Comparison of ENCODE assay signal across 17 cellular contexts in genomic region chr11:96397863-96398262, GRCh38. TPM values are rescaled to one million over a fixed set of nuclear protein-coding genes. Genes with fewer than 3 reads are reported as not detected.
DNase-seq lines count a peak whose midpoint lies in the region; ATAC-seq, FAIRE-seq and TF ChIP-seq lines count a peak whose summit lies in the region.
"Had no signal": no experiment of that assay in that cellular context is flagged by ENCODE, and none has a peak within 500 bp of the region (broad histone marks: within the 10 kb centered on the region; RNA-seq: fewer than 3 reads in every experiment).

No MANE protein-coding gene starts in this region.

- H3K27me3 ChIP-seq in HepG2 (ENCODE audit: control insufficient read depth in 1 of 2, insufficient read depth in 2 of 2, low read length in 2 of 2) (no peaks in the 10 kb centered on the region), right lobe of liver (no peaks in the 10 kb centered on the region), IMR-90 (ENCODE audit: control insufficient read depth, insufficient read depth, low read length) (no peaks in the 10 kb centered on the region; the same call in none of the 2 replicates), K562 (ENCODE audit: control insufficient read depth in 2 of 2, insufficient read depth in 2 of 2, low read length in 2 of 2) (no peaks in the 10 kb centered on the region)
- H3K27me3 ChIP-seq: BLaER1 had no signal

- BruUV-seq in HepG2 (replicated peaks; lab: Mats Ljungman, UMichigan) (no TSS peak), IMR-90 (replicated peaks; lab: Mats Ljungman, UMichigan) (no TSS peak), K562 (replicated peaks; lab: Mats Ljungman, UMichigan) (no TSS peak)

- ATAC-seq in HepG2 (no peak), right lobe of liver (no peak), IMR-90 (ENCODE audit: low read depth) (no peak), K562 (no peak)
- ATAC-seq: HCT116 had no signal

- H3K36me3 ChIP-seq in HepG2 (replicated peaks in 1 of 2; ENCODE audit: control insufficient read depth in 1 of 2, insufficient read depth in 2 of 2, low read length in 2 of 2) (no peaks in the 10 kb centered on the region), right lobe of liver (no peaks in the 10 kb centered on the region), IMR-90 (ENCODE audit: control insufficient read depth, insufficient read depth, low read length) (no peaks in the 10 kb centered on the region), K562 (ENCODE audit: control insufficient read depth, insufficient read depth, low read length) (no peaks in the 10 kb centered on the region)
- H3K36me3 ChIP-seq: BLaER1 had no signal

- H3K9ac ChIP-seq in HepG2 (ENCODE audit: insufficient read depth, low read depth, low read length) (no peak overlapping the region), IMR-90 (ENCODE audit: low read depth, low read length) (no peak overlapping the region), K562 (ENCODE audit: insufficient read depth in 1 of 2, low read depth in 2 of 2, low read length in 2 of 2) (no peak overlapping the region)
- H3K9ac ChIP-seq: BLaER1 had no signal

- TF ChIP-seq EP300 in HepG2 (IDR thresholded peaks at IDR 0.05; ENCODE audit: low read depth in 2 of 2, low read length in 2 of 2): no peak
- no peak for TF ChIP-seq EP300 in HepG2 (CRISPR knock-in tag; IDR thresholded peaks at IDR 0.05; ENCODE audit: borderline replicate concordance)
- TF ChIP-seq EP300 in K562 (IDR thresholded peaks at IDR 0.05; ENCODE audit: low read length): no peak

- TF ChIP-seq CTCF in HepG2 (CRISPR knock-in tag; IDR thresholded peaks at IDR 0.05) (no peak), right lobe of liver (IDR thresholded peaks at IDR 0.05) (no peak), IMR-90 (conservative IDR thresholded peaks at IDR 0.05; ENCODE audit: low read depth, low read length) (no peak), K562 (IDR thresholded peaks at IDR 0.05 in 2 of 3, conservative IDR thresholded peaks at IDR 0.05 in 1 of 3; ENCODE audit: insufficient read depth in 2 of 3, low read depth in 1 of 3, low read length in 3 of 3) (no peak), progenitor cell of endocrine pancreas (IDR thresholded peaks at IDR 0.05; ENCODE audit: unreplicated experiment) (no peak)

- DNase-seq in HepG2 (ENCODE audit: low spot score) (no peak), right lobe of liver (no peak), IMR-90 (no peak), K562 (ENCODE audit: extremely low read depth in 1 of 4, low spot score in 3 of 4) (no peak), progenitor cell of endocrine pancreas (ENCODE audit: low spot score, unreplicated experiment) (no peak), SKM-1 (lab: John Stamatoyannopoulos, UW; ENCODE audit: unreplicated experiment) (no peak), GF-D8 (lab: John Stamatoyannopoulos, UW) (no peak)
- DNase-seq: 8988T; CD4-positive, alpha-beta memory T cell; GOT3; H7; HFFc6; KBM-7 had no signal

- H4K20me1 ChIP-seq in HepG2 (ENCODE audit: insufficient read depth, low read length) (no peaks in the 10 kb centered on the region), IMR-90 (ENCODE audit: insufficient read depth, low read length) (no peaks in the 10 kb centered on the region), K562 (replicated peaks; ENCODE audit: control insufficient read depth, insufficient read depth, low read length) (no peaks in the 10 kb centered on the region)
- H4K20me1 ChIP-seq: BLaER1 had no signal

- H3K14ac ChIP-seq in IMR-90 (replicated peaks; ENCODE audit: low read depth, low read length): no peak overlapping the region

- H3K79me2 ChIP-seq in HepG2 (ENCODE audit: insufficient read depth, low read length) (no peaks in the 10 kb centered on the region), K562 (ENCODE audit: control insufficient read depth, insufficient read depth, low read length) (no peaks in the 10 kb centered on the region)

- H3K79me1 ChIP-seq in IMR-90 (ENCODE audit: low read depth in 1 of 2, low read length in 2 of 2): 0 out of 4 replicates have a peak, but pooled peaks cover 0 to 4% of the 10 kb centered on the region in 2 experiments

- H3K9me3 ChIP-seq in HepG2 (ENCODE audit: low read length) (no peaks in the 10 kb centered on the region), right lobe of liver (no peaks in the 10 kb centered on the region), IMR-90 (ENCODE audit: control insufficient read depth, insufficient read depth, low read length) (no peaks in the 10 kb centered on the region), K562 (replicated peaks; ENCODE audit: control insufficient read depth, insufficient read depth, low read depth, low read length) (no peaks in the 10 kb centered on the region)
- H3K9me3 ChIP-seq: BLaER1 had no signal

- H3K4me1 ChIP-seq in HepG2 (ENCODE audit: insufficient read depth, low read length) (no peaks in the 10 kb centered on the region), right lobe of liver (no peaks in the 10 kb centered on the region), IMR-90 (ENCODE audit: control insufficient read depth, insufficient read depth, low read length) (no peaks in the 10 kb centered on the region), K562 (replicated peaks in 1 of 2; ENCODE audit: control insufficient read depth in 2 of 2, insufficient read depth in 2 of 2, low read length in 2 of 2) (no peaks in the 10 kb centered on the region)

- H3K36me3 Mint-ChIP-seq in progenitor cell of endocrine pancreas (ENCODE audit: insufficient read depth): no peaks in the 10 kb centered on the region
- H3K36me3 Mint-ChIP-seq: CD4-positive, alpha-beta memory T cell had no signal

- no peak overlapping the region for H3K56ac ChIP-seq in IMR-90 (ENCODE audit: extremely low read depth, insufficient read depth, low read length)

- no peak overlapping the region for H2BK20ac ChIP-seq in IMR-90 (ENCODE audit: low read depth, low read length)

- no peak overlapping the region for H3K4me3 ChIP-seq in HepG2 (replicated peaks in 1 of 3; ENCODE audit: insufficient read depth in 1 of 3, low read depth in 2 of 3, low read length in 3 of 3)
- no peak overlapping the region for H3K4me3 ChIP-seq in right lobe of liver
- H3K4me3 ChIP-seq in IMR-90 (ENCODE audit: insufficient read depth, low read depth, low read length): no peak overlapping the region
- H3K4me3 ChIP-seq in K562: no peak overlapping the region
- H3K4me3 ChIP-seq: BLaER1 had no signal

- no peaks in the 10 kb centered on the region for H3K9me1 ChIP-seq in IMR-90 (ENCODE audit: insufficient read depth, low read length)
- no peaks in the 10 kb centered on the region for H3K9me1 ChIP-seq in K562 (ENCODE audit: control insufficient read depth, insufficient read depth, low read length)

- no peak overlapping the region for H4K91ac ChIP-seq in IMR-90 (ENCODE audit: insufficient read depth, low read depth, low read length)

- POLR2A ChIA-PET in HepG2 (lab: Yijun Ruan, JAX) (no interaction called here), IMR-90 (lab: Charles Lee; ENCODE audit: unreplicated experiment) (no interaction called here), K562 (lab: Yijun Ruan, JAX) (no interaction called here)

- TF ChIP-seq RAD21 in HepG2 (CRISPR knock-in tag; IDR thresholded peaks at IDR 0.05) (no peak), IMR-90 (IDR thresholded peaks at IDR 0.05; ENCODE audit: low read length) (no peak), K562 (CRISPR knock-in tag; conservative IDR thresholded peaks at IDR 0.05 in 1 of 2, IDR thresholded peaks at IDR 0.05 in 1 of 2) (no peak)

- no peaks in the 10 kb centered on the region for H3K27me3 Mint-ChIP-seq in progenitor cell of endocrine pancreas

- no peak overlapping the region for H2AK5ac ChIP-seq in IMR-90 (ENCODE audit: low read depth, low read length)

- H3K4ac ChIP-seq in IMR-90 (ENCODE audit: low read depth, low read length): no peak overlapping the region

- H3K4me3 Mint-ChIP-seq in progenitor cell of endocrine pancreas (ENCODE audit: low read depth): no peak overlapping the region
- H3K4me3 Mint-ChIP-seq: CD14-positive monocyte; CD4-positive, alpha-beta memory T cell; HFFc6 had no signal

- no peak overlapping the region for H4K5ac ChIP-seq in IMR-90 (ENCODE audit: low read depth, low read length)

- H2AFZ ChIP-seq in HepG2 (ENCODE audit: low read length): no peak overlapping the region
- no peak overlapping the region for H2AFZ ChIP-seq in IMR-90 (replicated peaks; ENCODE audit: low read length, poor library complexity)
- H2AFZ ChIP-seq in K562 (ENCODE audit: low read depth, low read length): no peak overlapping the region

- dilution Hi-C loops in IMR-90 (cut with HindIII; ENCODE audit: low sequenced_read_pairs, unreplicated experiment): no loop called here

- intact Hi-C loops in HepG2 (cut with micrococcal nuclease; ENCODE audit: unreplicated experiment) (no loop called here), right lobe of liver (cut with DNase I) (no loop called here), IMR-90 (cut with micrococcal nuclease) (no loop called here), K562 (cut with micrococcal nuclease) (no loop called here)

- H3K27ac ChIP-seq in HepG2 (ENCODE audit: extremely low read length, insufficient read depth, low read length) (no peak overlapping the region), right lobe of liver (no peak overlapping the region), IMR-90 (ENCODE audit: insufficient read depth, low read length) (no peak overlapping the region), K562 (ENCODE audit: extremely low read depth, low read depth, low read length) (no peak overlapping the region)
- H3K27ac ChIP-seq: BLaER1 had no signal

- no peak overlapping the region for H2BK120ac ChIP-seq in IMR-90 (ENCODE audit: low read depth, low read length)

- in situ Hi-C loops in HepG2 (cut with HindIII; ENCODE audit: extremely low pct_ligation_motif_present, low pct_unique_long_range_greater_than_20kb) (loop anchor here (10.0 kb wide), 1 partner anchor 563 kb away; no protein-coding TSS in a partner anchor), IMR-90 (cut with MboI; ENCODE audit: low sequenced_read_pairs) (loop anchor here (10.0 kb wide), 1 partner anchor 553 kb away; no protein-coding TSS in a partner anchor), K562 (cut with MboI) (no loop called here)

- CTCF ChIA-PET in HepG2 (lab: Yijun Ruan, JAX; ENCODE audit: low intra/inter-chr PET ratio, low total read pairs): no interaction called here
- CTCF ChIA-PET in IMR-90 (lab: Yijun Ruan, JAX): no interaction called here
- CTCF ChIA-PET in K562 (lab: Yijun Ruan, JAX; ENCODE audit: low intra/inter-chr PET ratio): no interaction called here

- H2BK15ac ChIP-seq in IMR-90 (ENCODE audit: low read depth, low read length): no peak overlapping the region

- H3K18ac ChIP-seq in IMR-90 (ENCODE audit: low read depth, low read length): no peak overlapping the region

- H3K27ac Mint-ChIP-seq in progenitor cell of endocrine pancreas: no peak overlapping the region
- H3K27ac Mint-ChIP-seq: CD14-positive monocyte; CD4-positive, alpha-beta memory T cell; HFFc6 had no signal

- FAIRE-seq in HepG2 (lab: Jason Lieb, UNC) (no peak), K562 (lab: Jason Lieb, UNC) (no peak)
- FAIRE-seq: G401.6 had no signal

- H3K4me2 ChIP-seq in HepG2 (ENCODE audit: low read depth, low read length) (no peak overlapping the region), IMR-90 (ENCODE audit: low read depth, low read length) (no peak overlapping the region), K562 (ENCODE audit: insufficient read depth, low read length) (no peak overlapping the region)
- H3K4me2 ChIP-seq: BLaER1 had no signal

- H4K8ac ChIP-seq in IMR-90 (ENCODE audit: low read depth in 2 of 2, low read length in 2 of 2): no peak overlapping the region

- H3K9me3 Mint-ChIP-seq in progenitor cell of endocrine pancreas (ENCODE audit: low read depth): peaks cover 9% of the 10 kb centered on the region
- H3K9me3 Mint-ChIP-seq: HFFc6 had no signal

- no peak overlapping the region for H3K23ac ChIP-seq in IMR-90 (ENCODE audit: low read depth, low read length)

- TF ChIP-seq POLR2A in HepG2 (IDR thresholded peaks at IDR 0.05; ENCODE audit: insufficient read depth in 1 of 2, low read depth in 2 of 2, low read length in 2 of 2) (no peak), right lobe of liver (IDR thresholded peaks at IDR 0.05) (no peak), IMR-90 (IDR thresholded peaks at IDR 0.05; ENCODE audit: low read depth, low read length) (no peak), K562 (conservative IDR thresholded peaks at IDR 0.05) (no peak)

- H2AK9ac ChIP-seq in IMR-90 (replicated peaks; ENCODE audit: low read depth, low read length, poor library complexity): no peak overlapping the region

- 53% methylated on average over 3 of the region's 3 CpGs for WGBS in HepG2 (ENCODE audit: low lambda C conversion rate)
- WGBS in right lobe of liver (ENCODE audit: insufficient coverage, low coverage, low lambda C conversion rate, missing lambda C conversion rate): 89% methylated on average over 3 of the region's 3 CpGs
- WGBS in IMR-90 (ENCODE audit: extremely low coverage in 2 of 2, insufficient read length in 1 of 2), 2 experiments: no CpG with 5 or more reads among the region's 3 CpGs
- WGBS in K562 (ENCODE audit: insufficient coverage, low coverage, missing lambda C conversion rate): 45% methylated on average over 3 of the region's 3 CpGs

- no peak overlapping the region for H2BK5ac ChIP-seq in IMR-90 (ENCODE audit: low read depth, low read length, poor library complexity, severe bottlenecking)

- no peaks in the 10 kb centered on the region for H3K4me1 Mint-ChIP-seq in progenitor cell of endocrine pancreas (ENCODE audit: low read depth)
- H3K4me1 Mint-ChIP-seq: CD14-positive monocyte; CD4-positive, alpha-beta memory T cell had no signal

RNA-seq across cellular contexts. Expression of gene JRKL, which starts 8.1 kb away (rescaled TPM):
- 4.5 and 8.6 TPM in 2 replicates for total RNA-seq in HepG2 (2016; rRNA removed; fragmentation: Illumina TruSeq; extraction: Trizol)
- total RNA-seq in HepG2 (2016; cell fraction: cytosol; rRNA removed; fragmentation: Illumina TruSeq; extraction: Trizol; ENCODE audit: low read depth): 0.30 and 0.71 TPM in 2 replicates
- total RNA-seq in HepG2 (2016; cell fraction: insoluble cytoplasmic fraction; rRNA removed; fragmentation: Illumina TruSeq; extraction: Trizol): 4.8 and 8.5 TPM in 2 replicates
- 2.2 and 2.8 TPM in 2 replicates for total RNA-seq in HepG2 (2016; cell fraction: membrane; rRNA removed; fragmentation: Illumina TruSeq; extraction: Trizol)
- 5.2 and 5.4 TPM in 2 replicates for total RNA-seq in HepG2 (2016; cell fraction: nucleus; rRNA removed; fragmentation: Illumina TruSeq; extraction: Trizol)
- polyA plus RNA-seq in HepG2 (2011; rRNA removed): 2.6 and 3.2 TPM in 2 replicates
- polyA plus RNA-seq in HepG2 (2011; cell fraction: cytosol; rRNA removed): 1.1 and 2.2 TPM in 2 replicates
- 2.2 and 3.2 TPM in 2 replicates for polyA plus RNA-seq in HepG2 (2011; cell fraction: nucleus; rRNA removed)
- 4.1 and 5.4 TPM in 2 replicates for polyA plus RNA-seq in HepG2 (2012)
- polyA plus RNA-seq in HepG2 (2016; cell fraction: cytosol; fragmentation: Illumina TruSeq; extraction: Trizol; ENCODE audit: low read depth): 0.29 and 0.32 TPM in 2 replicates
- 8.2 TPM in 2 replicates for polyA plus RNA-seq in HepG2 (2016; cell fraction: insoluble cytoplasmic fraction; fragmentation: Illumina TruSeq; extraction: Trizol; ENCODE audit: low read depth)
- polyA plus RNA-seq in HepG2 (2016; cell fraction: membrane; fragmentation: Illumina TruSeq; extraction: Trizol; ENCODE audit: low read depth): 1.4 and 1.8 TPM in 2 replicates
- polyA plus RNA-seq in HepG2 (2016; cell fraction: nucleus; fragmentation: Illumina TruSeq; extraction: Trizol; ENCODE audit: insufficient read depth, low read depth): 9.1 and 11.5 TPM in 2 replicates
- polyA minus RNA-seq in HepG2 (2011; rRNA and poly(A)+ RNA removed; ENCODE audit: low replicate concordance): 0.62 and 0.96 TPM in 2 replicates
- polyA minus RNA-seq in HepG2 (2011; cell fraction: cytosol; rRNA and poly(A)+ RNA removed): 2.6 and 2.8 TPM in 2 replicates
- polyA minus RNA-seq in HepG2 (2011; cell fraction: nucleus; rRNA and poly(A)+ RNA removed): 5.4 and 6.5 TPM in 2 replicates
- total RNA-seq in right lobe of liver: 1 to 10 TPM in 5 of 6 experiments, under 1 TPM in 1; 0.86 to 2.7 (median 1.6) TPM
- 5.9 and 10.3 TPM in 2 replicates for total RNA-seq in IMR-90 (2012; rRNA removed)
- 3.6 and 5.6 TPM in 2 replicates for polyA plus RNA-seq in IMR-90 (2012; rRNA removed)
- polyA plus RNA-seq in IMR-90 (2012; cell fraction: cytosol; rRNA removed): 0.48 and 0.61 TPM in 2 replicates
- 0.18 and 2.3 TPM in 2 replicates for polyA plus RNA-seq in IMR-90 (2012; cell fraction: nucleus; rRNA removed; ENCODE audit: low replicate concordance)
- total RNA-seq in K562 (2011; cell fraction: chromatin; rRNA removed; ENCODE audit: low replicate concordance): 5.3 and 22.1 TPM in 2 replicates
- 3.8 and 4.7 TPM in 2 replicates for total RNA-seq in K562 (2011; cell fraction: nucleolus; rRNA removed)
- total RNA-seq in K562 (2011; cell fraction: nucleoplasm; rRNA removed): 9.4 and 9.8 TPM in 2 replicates
- total RNA-seq in K562 (2014; rRNA removed): 4.3 and 4.5 TPM in 2 replicates
- 10.4 and 11.5 TPM in 2 replicates for total RNA-seq in K562 (2014; rRNA removed; fragmentation: Illumina TruSeq; extraction: Trizol)
- total RNA-seq in K562 (2015; rRNA removed; fragmentation: Illumina TruSeq; extraction: Trizol): 6.9 and 8.5 TPM in 2 replicates
- 7.7 and 8.0 TPM in 2 replicates for total RNA-seq in K562 (2021)
- 10.5 and 14.8 TPM in 2 replicates for polyA plus RNA-seq in K562 (2011; rRNA removed)
- 1.3 and 4.6 TPM in 2 replicates for polyA plus RNA-seq in K562 (2011; cell fraction: cytosol; rRNA removed)
- 6.8 and 9.3 TPM in 2 replicates for polyA plus RNA-seq in K562 (2011; cell fraction: nucleus; rRNA removed)
- 8.1 and 9.0 TPM in 2 replicates for polyA plus RNA-seq in K562 (2012)
- polyA plus RNA-seq in K562 (2014; fragmentation: Illumina TruSeq; extraction: Trizol): 10.5 and 11.8 TPM in 2 replicates
- 1 to 10 TPM; 4.8 to 6.8 TPM for polyA plus RNA-seq in K562 (2014; fragmentation: Nextera tagmentation; extraction: Ambion mirVana)
- 10.0 and 11.0 TPM in 2 replicates for polyA plus RNA-seq in K562 (2014; rRNA removed)
- polyA minus RNA-seq in K562 (2011; rRNA and poly(A)+ RNA removed): 9.9 and 14.1 TPM in 2 replicates
- 2.6 and 3.9 TPM in 2 replicates for polyA minus RNA-seq in K562 (2011; cell fraction: cytosol; rRNA and poly(A)+ RNA removed)
- polyA minus RNA-seq in K562 (2011; cell fraction: nucleus; rRNA and poly(A)+ RNA removed): 4.4 and 11.4 TPM in 2 replicates
- total RNA-seq in progenitor cell of endocrine pancreas: 10.6 TPM in 2 replicates

RNA-seq across cellular contexts. Expression of gene CCDC82, which starts 8.2 kb away (rescaled TPM):
- total RNA-seq in HepG2 (2016; rRNA removed; fragmentation: Illumina TruSeq; extraction: Trizol): 19.7 and 23.5 TPM in 2 replicates
- total RNA-seq in HepG2 (2016; cell fraction: cytosol; rRNA removed; fragmentation: Illumina TruSeq; extraction: Trizol; ENCODE audit: low read depth): 1.8 and 2.4 TPM in 2 replicates
- 19.1 and 24.0 TPM in 2 replicates for total RNA-seq in HepG2 (2016; cell fraction: insoluble cytoplasmic fraction; rRNA removed; fragmentation: Illumina TruSeq; extraction: Trizol)
- total RNA-seq in HepG2 (2016; cell fraction: membrane; rRNA removed; fragmentation: Illumina TruSeq; extraction: Trizol): 4.7 and 4.9 TPM in 2 replicates
- 39.8 and 47.6 TPM in 2 replicates for total RNA-seq in HepG2 (2016; cell fraction: nucleus; rRNA removed; fragmentation: Illumina TruSeq; extraction: Trizol)
- 21.6 and 25.7 TPM in 2 replicates for polyA plus RNA-seq in HepG2 (2011; rRNA removed)
- polyA plus RNA-seq in HepG2 (2011; cell fraction: cytosol; rRNA removed): 3.6 and 6.5 TPM in 2 replicates
- 33.4 and 54.2 TPM in 2 replicates for polyA plus RNA-seq in HepG2 (2011; cell fraction: nucleus; rRNA removed)
- 33.3 and 38.3 TPM in 2 replicates for polyA plus RNA-seq in HepG2 (2012)
- 0.97 and 1.00 TPM in 2 replicates for polyA plus RNA-seq in HepG2 (2016; cell fraction: cytosol; fragmentation: Illumina TruSeq; extraction: Trizol; ENCODE audit: low read depth)
- 29.2 and 34.9 TPM in 2 replicates for polyA plus RNA-seq in HepG2 (2016; cell fraction: insoluble cytoplasmic fraction; fragmentation: Illumina TruSeq; extraction: Trizol; ENCODE audit: low read depth)
- 2.5 and 3.9 TPM in 2 replicates for polyA plus RNA-seq in HepG2 (2016; cell fraction: membrane; fragmentation: Illumina TruSeq; extraction: Trizol; ENCODE audit: low read depth)
- polyA plus RNA-seq in HepG2 (2016; cell fraction: nucleus; fragmentation: Illumina TruSeq; extraction: Trizol; ENCODE audit: insufficient read depth, low read depth): 90.4 and 109 TPM in 2 replicates
- 5.4 and 6.3 TPM in 2 replicates for polyA minus RNA-seq in HepG2 (2011; rRNA and poly(A)+ RNA removed; ENCODE audit: low replicate concordance)
- 9.4 and 9.6 TPM in 2 replicates for polyA minus RNA-seq in HepG2 (2011; cell fraction: cytosol; rRNA and poly(A)+ RNA removed)
- polyA minus RNA-seq in HepG2 (2011; cell fraction: nucleus; rRNA and poly(A)+ RNA removed): 91.0 and 94.6 TPM in 2 replicates
- total RNA-seq in right lobe of liver: 10 to 100 TPM in 3 of 6 experiments, 1 to 10 TPM in 3; 8.2 to 12.0 (median 9.6) TPM
- total RNA-seq in IMR-90 (2012; rRNA removed): 4.1 and 11.7 TPM in 2 replicates
- polyA plus RNA-seq in IMR-90 (2012; rRNA removed): 6.9 and 9.4 TPM in 2 replicates
- polyA plus RNA-seq in IMR-90 (2012; cell fraction: cytosol; rRNA removed): 0.36 and 0.73 TPM in 2 replicates
- polyA plus RNA-seq in IMR-90 (2012; cell fraction: nucleus; rRNA removed; ENCODE audit: low replicate concordance): 1.8 and 15.4 TPM in 2 replicates
- total RNA-seq in K562 (2011; cell fraction: chromatin; rRNA removed; ENCODE audit: low replicate concordance): 16.2 and 95.5 TPM in 2 replicates
- total RNA-seq in K562 (2011; cell fraction: nucleolus; rRNA removed): 7.0 and 10.5 TPM in 2 replicates
- total RNA-seq in K562 (2011; cell fraction: nucleoplasm; rRNA removed): 32.7 and 61.0 TPM in 2 replicates
- 10.3 and 12.5 TPM in 2 replicates for total RNA-seq in K562 (2014; rRNA removed)
- 24.5 and 36.9 TPM in 2 replicates for total RNA-seq in K562 (2014; rRNA removed; fragmentation: Illumina TruSeq; extraction: Trizol)
- 23.7 and 25.7 TPM in 2 replicates for total RNA-seq in K562 (2015; rRNA removed; fragmentation: Illumina TruSeq; extraction: Trizol)
- total RNA-seq in K562 (2021): 16.2 and 16.5 TPM in 2 replicates
- polyA plus RNA-seq in K562 (2011; rRNA removed): 17.5 and 21.8 TPM in 2 replicates
- 1.9 and 5.6 TPM in 2 replicates for polyA plus RNA-seq in K562 (2011; cell fraction: cytosol; rRNA removed)
- 14.6 and 22.5 TPM in 2 replicates for polyA plus RNA-seq in K562 (2011; cell fraction: nucleus; rRNA removed)
- polyA plus RNA-seq in K562 (2012): 19.3 and 21.7 TPM in 2 replicates
- polyA plus RNA-seq in K562 (2014; fragmentation: Illumina TruSeq; extraction: Trizol): 44.0 and 51.3 TPM in 2 replicates
- polyA plus RNA-seq in K562 (2014; fragmentation: Nextera tagmentation; extraction: Ambion mirVana): 10 to 100 TPM; 23.7 to 24.7 TPM
- polyA plus RNA-seq in K562 (2014; rRNA removed): 37.2 and 45.7 TPM in 2 replicates
- 19.2 and 20.1 TPM in 2 replicates for polyA minus RNA-seq in K562 (2011; rRNA and poly(A)+ RNA removed)
- polyA minus RNA-seq in K562 (2011; cell fraction: cytosol; rRNA and poly(A)+ RNA removed): 4.2 and 4.4 TPM in 2 replicates
- 26.7 and 39.9 TPM in 2 replicates for polyA minus RNA-seq in K562 (2011; cell fraction: nucleus; rRNA and poly(A)+ RNA removed)
- total RNA-seq in progenitor cell of endocrine pancreas: 25.9 and 26.3 TPM in 2 replicates

RNA-seq across cellular contexts. Expression of gene MAML2, which starts 54.9 kb away (rescaled TPM):
- total RNA-seq in HepG2 (2016; rRNA removed; fragmentation: Illumina TruSeq; extraction: Trizol) (2.3 and 2.9 TPM in 2 replicates), right lobe of liver (1 to 10 TPM in 5 of 6 experiments, under 1 TPM in 1; 0.92 to 2.3 (median 1.9) TPM), IMR-90 (2012; rRNA removed) (18.1 and 19.5 TPM in 2 replicates), K562 (2014; rRNA removed) (5.1 and 5.2 TPM in 2 replicates), K562 (2014; rRNA removed; fragmentation: Illumina TruSeq; extraction: Trizol) (4.6 and 5.5 TPM in 2 replicates), K562 (2015; rRNA removed; fragmentation: Illumina TruSeq; extraction: Trizol) (5.7 and 6.0 TPM in 2 replicates), K562 (2021) (6.2 and 6.6 TPM in 2 replicates), progenitor cell of endocrine pancreas (17.6 and 18.8 TPM in 2 replicates)
- 1.6 and 1.8 TPM in 2 replicates for total RNA-seq in HepG2 (2016; cell fraction: cytosol; rRNA removed; fragmentation: Illumina TruSeq; extraction: Trizol; ENCODE audit: low read depth)
- total RNA-seq in HepG2 (2016; cell fraction: insoluble cytoplasmic fraction; rRNA removed; fragmentation: Illumina TruSeq; extraction: Trizol): 2.0 and 2.5 TPM in 2 replicates
- 1.9 and 2.0 TPM in 2 replicates for total RNA-seq in HepG2 (2016; cell fraction: membrane; rRNA removed; fragmentation: Illumina TruSeq; extraction: Trizol)
- 5.7 and 6.2 TPM in 2 replicates for total RNA-seq in HepG2 (2016; cell fraction: nucleus; rRNA removed; fragmentation: Illumina TruSeq; extraction: Trizol)
- polyA plus RNA-seq in HepG2 (2011; rRNA removed) (22.2 and 25.9 TPM in 2 replicates), IMR-90 (2012; rRNA removed) (15.0 and 18.6 TPM in 2 replicates), K562 (2011; rRNA removed) (4.0 and 4.2 TPM in 2 replicates), K562 (2014; fragmentation: Illumina TruSeq; extraction: Trizol) (5.9 and 6.8 TPM in 2 replicates), K562 (2014; fragmentation: Nextera tagmentation; extraction: Ambion mirVana) (1 to 10 TPM in 1 of 2 experiments, under 1 TPM in 1; 0.79 to 1.5 TPM), K562 (2014; rRNA removed) (3.2 and 4.8 TPM in 2 replicates)
- polyA plus RNA-seq in HepG2 (2011; cell fraction: cytosol; rRNA removed): 21.7 and 21.8 TPM in 2 replicates
- 16.4 and 23.7 TPM in 2 replicates for polyA plus RNA-seq in HepG2 (2011; cell fraction: nucleus; rRNA removed)
- 9.1 and 11.7 TPM in 2 replicates for polyA plus RNA-seq in HepG2 (2012)
- polyA plus RNA-seq in HepG2 (2016; cell fraction: cytosol; fragmentation: Illumina TruSeq; extraction: Trizol; ENCODE audit: low read depth): 0.03 and 0.08 TPM in 2 replicates
- polyA plus RNA-seq in HepG2 (2016; cell fraction: insoluble cytoplasmic fraction; fragmentation: Illumina TruSeq; extraction: Trizol; ENCODE audit: low read depth): 3.0 and 3.2 TPM in 2 replicates
- polyA plus RNA-seq in HepG2 (2016; cell fraction: membrane; fragmentation: Illumina TruSeq; extraction: Trizol; ENCODE audit: low read depth): 0.23 TPM in 2 replicates
- 2.7 and 3.2 TPM in 2 replicates for polyA plus RNA-seq in HepG2 (2016; cell fraction: nucleus; fragmentation: Illumina TruSeq; extraction: Trizol; ENCODE audit: insufficient read depth, low read depth)
- 2.5 and 40.0 TPM in 2 replicates for polyA minus RNA-seq in HepG2 (2011; rRNA and poly(A)+ RNA removed; ENCODE audit: low replicate concordance)
- 21.3 and 22.0 TPM in 2 replicates for polyA minus RNA-seq in HepG2 (2011; cell fraction: cytosol; rRNA and poly(A)+ RNA removed)
- polyA minus RNA-seq in HepG2 (2011; cell fraction: nucleus; rRNA and poly(A)+ RNA removed): 70.5 and 75.7 TPM in 2 replicates
- 3.8 and 11.0 TPM in 2 replicates for polyA plus RNA-seq in IMR-90 (2012; cell fraction: cytosol; rRNA removed)
- polyA plus RNA-seq in IMR-90 (2012; cell fraction: nucleus; rRNA removed; ENCODE audit: low replicate concordance): 9.7 and 20.0 TPM in 2 replicates
- 8.1 and 14.3 TPM in 2 replicates for total RNA-seq in K562 (2011; cell fraction: chromatin; rRNA removed; ENCODE audit: low replicate concordance)
- total RNA-seq in K562 (2011; cell fraction: nucleolus; rRNA removed): 4.3 and 5.0 TPM in 2 replicates
- total RNA-seq in K562 (2011; cell fraction: nucleoplasm; rRNA removed): 6.5 and 8.2 TPM in 2 replicates
- polyA plus RNA-seq in K562 (2011; cell fraction: cytosol; rRNA removed): 3.8 and 5.5 TPM in 2 replicates
- polyA plus RNA-seq in K562 (2011; cell fraction: nucleus; rRNA removed): 3.6 and 6.4 TPM in 2 replicates
- 4.9 and 7.6 TPM in 2 replicates for polyA plus RNA-seq in K562 (2012)
- polyA minus RNA-seq in K562 (2011; rRNA and poly(A)+ RNA removed): 9.7 and 12.0 TPM in 2 replicates
- polyA minus RNA-seq in K562 (2011; cell fraction: cytosol; rRNA and poly(A)+ RNA removed): 3.5 and 4.2 TPM in 2 replicates
- polyA minus RNA-seq in K562 (2011; cell fraction: nucleus; rRNA and poly(A)+ RNA removed): 9.8 and 10.5 TPM in 2 replicates

Comparison
In these comparisons a context has a peak if more than half of its experiments do, and no peak if none do; other contexts are left out.
1. Of the 241 proteins assayed by ChIP-seq in both HepG2 and K562: peak only in HepG2: MAFF and MAFK; only in K562: NFE2; in both: none; in neither: 238.